Comparison of ENCODE assay signal across 22 cellular contexts in the genomic region with DNA sequence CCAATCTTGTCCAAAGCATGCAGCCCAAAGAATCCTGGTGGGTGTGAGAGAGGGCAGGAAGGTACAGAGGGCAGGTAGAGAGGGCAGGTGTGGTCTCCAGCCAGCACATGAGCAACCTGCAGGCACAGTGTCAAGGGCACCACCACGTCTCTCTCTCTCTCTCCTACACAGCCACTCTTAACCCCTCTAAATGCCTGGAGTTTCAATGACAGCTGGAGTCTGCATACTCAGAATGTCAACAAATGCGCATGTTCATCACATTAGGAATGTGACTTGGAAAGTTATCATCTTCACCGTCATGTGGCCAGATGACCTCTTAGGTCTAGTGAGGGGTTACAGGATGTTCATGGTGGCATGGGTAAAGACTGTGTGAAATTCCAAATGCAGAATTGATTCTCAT.
"Had no signal": no experiment of that assay in that cellular context is flagged by ENCODE, and none has a peak within 500 bp of the region (broad histone marks: within the 10 kb centered on the region; RNA-seq: fewer than 3 reads in every experiment).

No MANE protein-coding gene starts in this region.

- DNase-seq: activated CD4-positive, alpha-beta memory T cell treated with anti-CD3 and anti-CD28 coated beads for 36 hours; activated CD4-positive, alpha-beta T cell treated with anti-CD3 and anti-CD28 coated beads, Interleukin-2, amount 10 ng/mL, durations not matched to agents 7 days and 5 days; activated CD4-positive, CD25-positive, alpha-beta regulatory T cell; activated gamma-delta T cell; activated naive CD4-positive, alpha-beta T cell treated with anti-CD3 and anti-CD28 coated beads for 36 hours; activated naive CD8-positive, alpha-beta T cell treated with anti-CD3 and anti-CD28 coated beads for 36 hours; activated T-cell treated with anti-CD3 and anti-CD28 coated beads for 4 hours; activated T-cell treated with anti-CD3 and anti-CD28 coated beads, Interleukin-2, amount 50 U/mL, for 48 hours; anterior cingulate cortex; cerebellar nuclear complex; NCI-H1105; NCI-H1436; NCI-H187; NCI-H2081; NCI-H446; NCI-H524; PC-3; SHP77; T-cell; T-helper 2 cell; T1000 had no signal

- H3K9ac ChIP-seq: KMS-11 had no signal

- H3K4me2 ChIP-seq: KMS-11 had no signal

- H3K27ac ChIP-seq: KMS-11 had no signal
